Comparison of ENCODE assay signal across 8 cellular contexts in the genomic region with DNA sequence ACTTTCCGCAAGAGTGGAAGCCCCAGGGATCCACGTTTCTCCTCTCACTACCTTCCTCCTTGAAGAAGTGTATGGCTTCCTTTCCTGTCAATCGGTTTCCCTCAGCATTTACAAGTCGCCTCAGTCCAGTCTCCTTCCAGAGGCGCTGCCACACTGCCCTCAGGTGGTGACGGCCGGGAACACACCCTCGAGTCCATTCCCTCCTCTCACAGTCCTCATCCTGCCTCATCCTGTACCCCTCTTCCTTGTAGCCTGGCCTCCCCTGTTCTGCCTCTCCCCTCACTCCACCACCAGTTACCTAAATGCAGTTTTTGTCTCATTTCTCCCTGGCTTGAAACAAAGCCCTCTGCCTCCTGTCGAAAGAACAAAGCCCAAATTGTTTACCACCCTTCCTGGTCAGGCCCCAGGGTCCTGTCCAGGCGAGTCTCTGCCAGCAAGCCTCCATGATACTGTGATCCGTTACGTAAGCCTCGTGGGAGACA. TPM values are rescaled to one million over a fixed set of nuclear protein-coding genes. Genes with fewer than 3 reads are reported as not detected.
DNase-seq lines count a peak whose midpoint lies in the region; ATAC-seq and TF ChIP-seq lines count a peak whose summit lies in the region.

No MANE protein-coding gene starts in this region.

- H3K9ac ChIP-seq in liver (ENCODE audit: low read depth in 1 of 2, low read length in 2 of 2): no peak overlapping the region

- H3K4me1 ChIP-seq in liver (ENCODE audit: control insufficient read depth in 4 of 4, insufficient read depth in 4 of 4, low read length in 3 of 4): peaks cover 0 to 4% (median 2%) of the 10 kb centered on the region in 4 donors

- no peaks in the 10 kb centered on the region for H3K9me3 Mint-ChIP-seq in activated CD4-positive, alpha-beta T cell treated with anti-CD3 and anti-CD28 coated beads, Interleukin-2, amount 10 ng/mL, durations not matched to agents 24 days and 14 days

- DNase-seq in DMS79 (lab: John Stamatoyannopoulos, UW) (peak; percentile 56), NCI-H69 (lab: John Stamatoyannopoulos, UW) (peak; percentile 75), choroid plexus epithelial cell (ENCODE audit: low read depth) (peak; percentile 94)
- DNase-seq in activated CD4-positive, alpha-beta T cell treated with anti-CD3 and anti-CD28 coated beads, Interleukin-2, amount 10 ng/mL, durations not matched to agents 24 days and 14 days: peak; percentile 98
- DNase-seq in stimulated activated CD4-positive, alpha-beta T cell treated with anti-CD3 and anti-CD28 coated beads, Interleukin-4, amount 100 ng/mL, for 48 hours (ENCODE audit: low read depth in 2 of 2): peak; percentile 85 to 97

- H3K27ac ChIP-seq in liver (ENCODE audit: low read depth in 1 of 2, low read length in 2 of 2): no peak overlapping the region

- TF ChIP-seq RAD21 in liver (IDR thresholded peaks at IDR 0.05): peak; percentile 98 to 99

- intact Hi-C loops in activated CD4-positive, alpha-beta T cell treated with anti-CD3 and anti-CD28 coated beads, Interleukin-2, amount 10 ng/mL, durations not matched to agents 24 days and 14 days (cut with micrococcal nuclease): loop anchor here (1.0 to 5.0 kb wide), 6 partner anchors 35 to 324 kb away; a partner anchor contains a TSS

- no peak overlapping the region for H3K4me3 ChIP-seq in choroid plexus epithelial cell (ENCODE audit: low read depth, low read length)
- no peak overlapping the region for H3K4me3 ChIP-seq in liver (ENCODE audit: low read depth in 1 of 3, low read length in 3 of 3)

- H3K36me3 ChIP-seq in liver (ENCODE audit: control insufficient read depth in 4 of 4, insufficient read depth in 3 of 4, low read depth in 1 of 4, low read length in 3 of 4): peaks cover 0 to 2% (median under 1%) of the 10 kb centered on the region in 4 donors

- WGBS in liver: 17% methylated on average over 13 of the region's 13 CpGs

- peak; percentile 60 for ATAC-seq in HG03432 (IDR thresholded peaks at IDR 0.05; ENCODE audit: unreplicated experiment)
- no peak for ATAC-seq in GM19395 (IDR thresholded peaks at IDR 0.05; ENCODE audit: unreplicated experiment)

- peak overlapping the region; percentile 64 for H3K27ac Mint-ChIP-seq in activated CD4-positive, alpha-beta T cell treated with anti-CD3 and anti-CD28 coated beads, Interleukin-2, amount 10 ng/mL, durations not matched to agents 24 days and 14 days

- peaks cover 12% of the 10 kb centered on the region for H3K4me1 Mint-ChIP-seq in activated CD4-positive, alpha-beta T cell treated with anti-CD3 and anti-CD28 coated beads, Interleukin-2, amount 10 ng/mL, durations not matched to agents 24 days and 14 days

- no peaks in the 10 kb centered on the region for H3K9me3 ChIP-seq in liver (ENCODE audit: control insufficient read depth in 4 of 4, low read length in 3 of 4)

- H3K27me3 ChIP-seq in liver (ENCODE audit: control insufficient read depth in 4 of 4, insufficient read depth in 4 of 4, low read length in 3 of 4): no peaks in the 10 kb centered on the region

- no peaks in the 10 kb centered on the region for H3K27me3 Mint-ChIP-seq in activated CD4-positive, alpha-beta T cell treated with anti-CD3 and anti-CD28 coated beads, Interleukin-2, amount 10 ng/mL, durations not matched to agents 24 days and 14 days

- TF ChIP-seq CTCF in choroid plexus epithelial cell (conservative IDR thresholded peaks at IDR 0.05; ENCODE audit: low read depth, low read length) (peak; percentile 96), liver (IDR thresholded peaks at IDR 0.05; ENCODE audit: low read depth, low read length, missing input control) (peak; percentile 94)

- H3K36me3 Mint-ChIP-seq in activated CD4-positive, alpha-beta T cell treated with anti-CD3 and anti-CD28 coated beads, Interleukin-2, amount 10 ng/mL, durations not matched to agents 24 days and 14 days (ENCODE audit: low read depth): no peaks in the 10 kb centered on the region

- peak overlapping the region; percentile 26 for H3K4me3 Mint-ChIP-seq in activated CD4-positive, alpha-beta T cell treated with anti-CD3 and anti-CD28 coated beads, Interleukin-2, amount 10 ng/mL, durations not matched to agents 24 days and 14 days

TF ChIP-seq in liver, 16 proteins besides CTCF, POLR2A, EP300 and RAD21:
- TF ChIP-seq GABPA (IDR thresholded peaks at IDR 0.05 in 1 of 2, conservative IDR thresholded peaks at IDR 0.05 in 1 of 2) (no peak), RXRA (IDR thresholded peaks at IDR 0.05) (no peak), HNF4G (IDR thresholded peaks at IDR 0.05) (no peak), FOXA1 (IDR thresholded peaks at IDR 0.05) (no peak), FOXA2 (IDR thresholded peaks at IDR 0.05) (no peak), NR2F2 (IDR thresholded peaks at IDR 0.05) (no peak), SP1 (IDR thresholded peaks at IDR 0.05) (no peak), JUND (IDR thresholded peaks at IDR 0.05) (no peak), EGR1 (IDR thresholded peaks at IDR 0.05; ENCODE audit: low read depth in 2 of 2) (no peak), YY1 (IDR thresholded peaks at IDR 0.05) (no peak), HNF4A (conservative IDR thresholded peaks at IDR 0.05) (no peak), TAF1 (conservative IDR thresholded peaks at IDR 0.05) (no peak)
- TF ChIP-seq, protein P1, sequence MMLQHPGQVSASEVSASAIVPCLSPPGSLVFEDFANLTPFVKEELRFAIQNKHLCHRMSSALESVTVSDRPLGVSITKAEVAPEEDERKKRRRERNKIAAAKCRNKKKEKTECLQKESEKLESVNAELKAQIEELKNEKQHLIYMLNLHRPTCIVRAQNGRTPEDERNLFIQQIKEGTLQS (IDR thresholded peaks at IDR 0.05): no peak
- TF ChIP-seq, protein P2, sequence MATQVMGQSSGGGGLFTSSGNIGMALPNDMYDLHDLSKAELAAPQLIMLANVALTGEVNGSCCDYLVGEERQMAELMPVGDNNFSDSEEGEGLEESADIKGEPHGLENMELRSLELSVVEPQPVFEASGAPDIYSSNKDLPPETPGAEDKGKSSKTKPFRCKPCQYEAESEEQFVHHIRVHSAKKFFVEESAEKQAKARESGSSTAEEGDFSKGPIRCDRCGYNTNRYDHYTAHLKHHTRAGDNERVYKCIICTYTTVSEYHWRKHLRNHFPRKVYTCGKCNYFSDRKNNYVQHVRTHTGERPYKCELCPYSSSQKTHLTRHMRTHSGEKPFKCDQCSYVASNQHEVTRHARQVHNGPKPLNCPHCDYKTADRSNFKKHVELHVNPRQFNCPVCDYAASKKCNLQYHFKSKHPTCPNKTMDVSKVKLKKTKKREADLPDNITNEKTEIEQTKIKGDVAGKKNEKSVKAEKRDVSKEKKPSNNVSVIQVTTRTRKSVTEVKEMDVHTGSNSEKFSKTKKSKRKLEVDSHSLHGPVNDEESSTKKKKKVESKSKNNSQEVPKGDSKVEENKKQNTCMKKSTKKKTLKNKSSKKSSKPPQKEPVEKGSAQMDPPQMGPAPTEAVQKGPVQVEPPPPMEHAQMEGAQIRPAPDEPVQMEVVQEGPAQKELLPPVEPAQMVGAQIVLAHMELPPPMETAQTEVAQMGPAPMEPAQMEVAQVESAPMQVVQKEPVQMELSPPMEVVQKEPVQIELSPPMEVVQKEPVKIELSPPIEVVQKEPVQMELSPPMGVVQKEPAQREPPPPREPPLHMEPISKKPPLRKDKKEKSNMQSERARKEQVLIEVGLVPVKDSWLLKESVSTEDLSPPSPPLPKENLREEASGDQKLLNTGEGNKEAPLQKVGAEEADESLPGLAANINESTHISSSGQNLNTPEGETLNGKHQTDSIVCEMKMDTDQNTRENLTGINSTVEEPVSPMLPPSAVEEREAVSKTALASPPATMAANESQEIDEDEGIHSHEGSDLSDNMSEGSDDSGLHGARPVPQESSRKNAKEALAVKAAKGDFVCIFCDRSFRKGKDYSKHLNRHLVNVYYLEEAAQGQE (IDR thresholded peaks at IDR 0.05): no peak
- TF ChIP-seq, protein P3, sequence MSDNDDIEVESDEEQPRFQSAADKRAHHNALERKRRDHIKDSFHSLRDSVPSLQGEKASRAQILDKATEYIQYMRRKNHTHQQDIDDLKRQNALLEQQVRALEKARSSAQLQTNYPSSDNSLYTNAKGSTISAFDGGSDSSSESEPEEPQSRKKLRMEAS (IDR thresholded peaks at IDR 0.05): no peak
- TF ChIP-seq, protein P4, sequence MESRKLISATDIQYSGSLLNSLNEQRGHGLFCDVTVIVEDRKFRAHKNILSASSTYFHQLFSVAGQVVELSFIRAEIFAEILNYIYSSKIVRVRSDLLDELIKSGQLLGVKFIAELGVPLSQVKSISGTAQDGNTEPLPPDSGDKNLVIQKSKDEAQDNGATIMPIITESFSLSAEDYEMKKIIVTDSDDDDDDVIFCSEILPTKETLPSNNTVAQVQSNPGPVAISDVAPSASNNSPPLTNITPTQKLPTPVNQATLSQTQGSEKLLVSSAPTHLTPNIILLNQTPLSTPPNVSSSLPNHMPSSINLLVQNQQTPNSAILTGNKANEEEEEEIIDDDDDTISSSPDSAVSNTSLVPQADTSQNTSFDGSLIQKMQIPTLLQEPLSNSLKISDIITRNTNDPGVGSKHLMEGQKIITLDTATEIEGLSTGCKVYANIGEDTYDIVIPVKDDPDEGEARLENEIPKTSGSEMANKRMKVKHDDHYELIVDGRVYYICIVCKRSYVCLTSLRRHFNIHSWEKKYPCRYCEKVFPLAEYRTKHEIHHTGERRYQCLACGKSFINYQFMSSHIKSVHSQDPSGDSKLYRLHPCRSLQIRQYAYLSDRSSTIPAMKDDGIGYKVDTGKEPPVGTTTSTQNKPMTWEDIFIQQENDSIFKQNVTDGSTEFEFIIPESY (IDR thresholded peaks at IDR 0.05): no peak

RNA-seq across cellular contexts. Expression of a gene that starts 23.2 kb away (rescaled TPM):
- 58.6 and 61.6 TPM in 2 replicates for total RNA-seq in activated CD4-positive, alpha-beta T cell treated with anti-CD3 and anti-CD28 coated beads, Interleukin-2, amount 10 ng/mL, durations not matched to agents 24 days and 14 days
- 1 to 10 TPM; 6.2 to 8.0 TPM for total RNA-seq in liver
- 10 to 100 TPM; 40.2 to 45.2 TPM for polyA plus RNA-seq in liver

RNA-seq across cellular contexts. Expression of a gene that starts 29.4 kb away (rescaled TPM):
- 0.82 and 0.92 TPM in 2 replicates for total RNA-seq in activated CD4-positive, alpha-beta T cell treated with anti-CD3 and anti-CD28 coated beads, Interleukin-2, amount 10 ng/mL, durations not matched to agents 24 days and 14 days
- total RNA-seq in liver: 1 to 10 TPM; 1.5 to 1.7 TPM
- polyA plus RNA-seq in liver: 1 to 10 TPM; 1.1 to 1.5 TPM

RNA-seq across cellular contexts. Expression of a gene that starts 35.2 kb away (rescaled TPM):
- total RNA-seq in activated CD4-positive, alpha-beta T cell treated with anti-CD3 and anti-CD28 coated beads, Interleukin-2, amount 10 ng/mL, durations not matched to agents 24 days and 14 days: 40.6 and 51.3 TPM in 2 replicates
- 10 to 100 TPM; 21.6 to 22.3 TPM for total RNA-seq in liver
- polyA plus RNA-seq in liver: 10 to 100 TPM; 13.0 to 26.8 TPM

RNA-seq across cellular contexts. Expression of a gene that starts 43.3 kb away (rescaled TPM):
- total RNA-seq in activated CD4-positive, alpha-beta T cell treated with anti-CD3 and anti-CD28 coated beads, Interleukin-2, amount 10 ng/mL, durations not matched to agents 24 days and 14 days: 117 and 126 TPM in 2 replicates
- 10 to 100 TPM; 41.8 to 44.3 TPM for total RNA-seq in liver
- polyA plus RNA-seq in liver: 10 to 100 TPM; 75.4 to 95.0 TPM
